Comparison of ENCODE assay signal across 9 cellular contexts in the genomic region with DNA sequence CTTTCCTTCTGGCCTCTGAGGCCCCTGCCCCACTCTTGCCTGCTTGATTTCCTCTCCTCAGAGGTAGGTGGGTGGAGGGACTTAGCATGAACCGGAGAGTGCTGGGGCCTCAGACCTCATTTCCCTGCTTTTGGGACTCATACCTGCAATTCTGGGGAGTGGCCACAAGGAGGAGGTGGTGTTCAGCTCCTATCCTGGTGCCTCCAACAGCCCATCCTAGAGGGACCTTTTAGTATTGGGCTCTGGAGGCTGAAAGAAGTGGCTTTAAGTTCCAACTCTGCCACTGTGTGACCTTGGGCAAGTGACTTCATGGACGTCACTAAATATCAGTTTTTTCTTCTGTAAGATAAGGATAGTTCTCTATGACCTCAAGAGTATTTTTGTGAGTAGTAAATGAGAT.
DNase-seq lines count a peak whose midpoint lies in the region; ATAC-seq, FAIRE-seq and TF ChIP-seq lines count a peak whose summit lies in the region.
"Had no signal": no experiment of that assay in that cellular context is flagged by ENCODE, and none has a peak within 500 bp of the region (broad histone marks: within the 10 kb centered on the region; RNA-seq: fewer than 3 reads in every experiment).

No MANE protein-coding gene starts in this region.

- no peaks in the 10 kb centered on the region for H3K27me3 Mint-ChIP-seq in nephron progenitor cell (ENCODE audit: low read depth, poor library complexity)

- no peak overlapping the region for H3K9ac ChIP-seq in Loucy (ENCODE audit: low read depth, low read length, poor library complexity, severe bottlenecking)
- no peak overlapping the region for H3K9ac ChIP-seq in GM23248

- no peaks in the 10 kb centered on the region for H3K27me3 ChIP-seq in GM06990 (replicated peaks; ENCODE audit: control insufficient read depth, insufficient read depth, low read length)
- H3K27me3 ChIP-seq in Loucy (ENCODE audit: insufficient read depth, low read length, poor library complexity, severe bottlenecking) = no peaks in the 10 kb centered on the region
- H3K27me3 ChIP-seq in bronchial epithelial cell (ENCODE audit: control insufficient read depth, insufficient read depth, low read length) = no peaks in the 10 kb centered on the region
- H3K27me3 ChIP-seq in GM23248 (replicated peaks; ENCODE audit: insufficient read depth) = no peaks in the 10 kb centered on the region; the same call in 1 of the 2 replicates
- no peaks in the 10 kb centered on the region for H3K27me3 ChIP-seq in dorsolateral prefrontal cortex

- H3K79me2 ChIP-seq in Loucy (ENCODE audit: insufficient read depth, low read length) (no peaks in the 10 kb centered on the region), GM23248 (ENCODE audit: insufficient read depth) (no peaks in the 10 kb centered on the region)

- H4K20me1 ChIP-seq in Loucy (ENCODE audit: insufficient read depth, low read length, poor library complexity, severe bottlenecking) (no peaks in the 10 kb centered on the region), GM23248 (ENCODE audit: insufficient read depth) (no peaks in the 10 kb centered on the region)

- H3K9me2 ChIP-seq in Loucy (replicated peaks; ENCODE audit: low read depth, low read length) (no peaks in the 10 kb centered on the region), GM23248 (ENCODE audit: insufficient read depth) (no peaks in the 10 kb centered on the region)

- intact Hi-C loops in dorsolateral prefrontal cortex (cut with DNase I) = loop anchor here in 1 of 2 donors (10.0 kb wide), 1 partner anchor 286 kb away; no protein-coding TSS in a partner anchor

- H3K36me3 ChIP-seq in GM06990 (ENCODE audit: control insufficient read depth, insufficient read depth, low read length) = no peaks in the 10 kb centered on the region
- no peaks in the 10 kb centered on the region for H3K36me3 ChIP-seq in Loucy (ENCODE audit: insufficient read depth, low read length)
- H3K36me3 ChIP-seq in bronchial epithelial cell (ENCODE audit: control insufficient read depth, insufficient read depth, low read length) = peaks cover 24% of the 10 kb centered on the region
- H3K36me3 ChIP-seq in GM23248 (ENCODE audit: low read depth) = no peaks in the 10 kb centered on the region

- no peak overlapping the region for H2AFZ ChIP-seq in Loucy (ENCODE audit: low read length)
- H2AFZ ChIP-seq in GM23248 = no peak overlapping the region

- WGBS in GM23248 (ENCODE audit: low coverage in 1 of 2, low lambda C conversion rate in 2 of 2, missing lambda C conversion rate in 2 of 2), 2 experiments = 74 to 87% methylated on average over 2 of the region's 2 CpGs

- H3K9me3 ChIP-seq in Loucy (ENCODE audit: insufficient read depth, low read depth, low read length) (peaks cover 4% of the 10 kb centered on the region; the same call in 1 of the 2 replicates), GM23248 (ENCODE audit: low read depth) (no peaks in the 10 kb centered on the region)

- H3K4me1 ChIP-seq in Loucy (ENCODE audit: insufficient read depth, low read length, poor library complexity, severe bottlenecking) (no peaks in the 10 kb centered on the region), GM23248 (ENCODE audit: insufficient read depth) (no peaks in the 10 kb centered on the region)

- no peak overlapping the region for H3K27ac Mint-ChIP-seq in nephron progenitor cell

- no peak for FAIRE-seq in bronchial epithelial cell (lab: Jason Lieb, UNC)

- peaks cover 34% of the 10 kb centered on the region for H3K36me3 Mint-ChIP-seq in nephron progenitor cell (ENCODE audit: low read depth)

- peaks cover 21% of the 10 kb centered on the region for H3K4me1 Mint-ChIP-seq in nephron progenitor cell

- no peak for ATAC-seq in HG03196 (IDR thresholded peaks at IDR 0.05; ENCODE audit: unreplicated experiment)

- DNase-seq in GM06990 (ENCODE audit: extremely low read depth, insufficient read length) (no peak), bronchial epithelial cell (ENCODE audit: low read depth) (no peak), nephron progenitor cell (no peak), GM23248 (no peak), dorsolateral prefrontal cortex (no peak)
- DNase-seq: immature natural killer cell, NCI-H2081 had no signal

- H3K9me3 Mint-ChIP-seq in nephron progenitor cell = peaks cover 13% of the 10 kb centered on the region

- no peak overlapping the region for H3K27ac ChIP-seq in GM23248
- H3K27ac ChIP-seq in dorsolateral prefrontal cortex = peak overlapping the region in 1 of 59 donors; percentile 5

- H3K4me3 ChIP-seq in GM06990 (replicated peaks; ENCODE audit: low read depth, low read length) (no peak overlapping the region), Loucy (ENCODE audit: low read length, poor library complexity, severe bottlenecking) (no peak overlapping the region), bronchial epithelial cell (ENCODE audit: low read depth, low read length) (no peak overlapping the region), GM23248 (no peak overlapping the region), dorsolateral prefrontal cortex (no peak overlapping the region)

- H3K4me2 ChIP-seq in Loucy (ENCODE audit: low read depth, low read length, poor library complexity, severe bottlenecking) = no peak overlapping the region
- H3K4me2 ChIP-seq in GM23248 (ENCODE audit: unreplicated experiment) = no peak overlapping the region

- in situ Hi-C loops in GM23248 (cut with MboI) = no loop called here

- H3F3A ChIP-seq in Loucy (ENCODE audit: low read depth) (no peaks in the 10 kb centered on the region), GM23248 (ENCODE audit: insufficient read depth) (no peaks in the 10 kb centered on the region)

- TF ChIP-seq CTCF in GM06990 (IDR thresholded peaks at IDR 0.05; ENCODE audit: insufficient read depth, low read length, poor library complexity, severe bottlenecking) (peak; percentile 36), Loucy (conservative IDR thresholded peaks at IDR 0.05; ENCODE audit: low read length) (peak; percentile 52), bronchial epithelial cell (IDR thresholded peaks at IDR 0.05; ENCODE audit: insufficient read depth, low read length, severe bottlenecking) (peak; percentile 47), nephron progenitor cell (IDR thresholded peaks at IDR 0.05) (peak; percentile 35), dorsolateral prefrontal cortex (IDR thresholded peaks at IDR 0.05 in 54 of 56, conservative IDR thresholded peaks at IDR 0.05 in 2 of 56; ENCODE audit: low read depth in 1 of 56, partially characterized antibody in 56 of 56) (peak in 3 of 56 donors; percentile 9 to 22 (median 20))

- no peak overlapping the region for H3K4me3 Mint-ChIP-seq in nephron progenitor cell
- H3K4me3 Mint-ChIP-seq: immature natural killer cell had no signal
